7 cellular contexts compared by ENCODE assay signal in the genomic region with DNA sequence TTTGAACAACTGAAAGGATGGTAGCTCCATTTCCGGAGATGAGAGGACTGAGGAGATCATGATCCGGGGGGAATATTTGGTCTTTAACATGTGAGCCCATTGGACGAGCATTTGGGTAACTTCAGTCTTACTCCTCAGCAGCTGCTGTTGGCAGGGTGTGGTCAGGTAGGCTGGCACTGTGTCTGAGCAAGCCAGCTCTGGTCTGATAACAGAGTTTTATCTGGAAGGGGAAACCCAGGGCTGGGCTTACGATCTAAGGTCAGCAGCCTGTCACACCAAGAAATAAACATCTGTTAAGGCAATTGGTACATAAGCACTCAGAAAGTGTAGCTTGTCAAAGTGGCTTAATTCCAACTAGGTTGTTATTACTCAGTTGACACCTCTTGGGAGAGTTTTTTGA. TPM values are rescaled to one million over a fixed set of nuclear protein-coding genes. Genes with fewer than 3 reads are reported as not detected.
A peak's percentile ranks its signal among the peaks of the same experiment; 100 is the strongest.
DNase-seq lines count a peak whose midpoint lies in the region; ATAC-seq, FAIRE-seq and TF ChIP-seq lines count a peak whose summit lies in the region.
"Not testable (repeated sequence)": the region's sequence is repeated elsewhere in the genome, so short reads cannot be mapped to it uniquely, and the experiment has no call there.
"Had no signal": no experiment of that assay in that cellular context is flagged by ENCODE, and none has a peak within 500 bp of the region (broad histone marks: within the 10 kb centered on the region; RNA-seq: fewer than 3 reads in every experiment).

No MANE protein-coding gene starts in this region.

- not testable (repeated sequence) for H3K4me2 ChIP-seq in K562 (ENCODE audit: insufficient read depth, low read length)

- H3K27me3 ChIP-seq in K562 (ENCODE audit: control insufficient read depth in 2 of 2, insufficient read depth in 2 of 2, low read length in 2 of 2); body of pancreas; naive thymus-derived CD4-positive, alpha-beta T cell (ENCODE audit: control insufficient read depth in 2 of 2, insufficient read depth in 2 of 2, low read length in 2 of 2); pancreas: not testable (repeated sequence)

- not testable (repeated sequence) for H2AFZ ChIP-seq in K562 (ENCODE audit: low read depth, low read length)

- BruUV-seq in K562 (replicated peaks; lab: Mats Ljungman, UMichigan), result not testable (repeated sequence)

- not testable (repeated sequence) for TF ChIP-seq POLR2A in K562 (conservative IDR thresholded peaks at IDR 0.05); body of pancreas (IDR thresholded peaks at IDR 0.05)

- POLR2A ChIA-PET in K562 (lab: Yijun Ruan, JAX); naive thymus-derived CD4-positive, alpha-beta T cell (lab: Charles Lee): not testable (repeated sequence)

- H3K36me3 ChIP-seq in K562 (ENCODE audit: control insufficient read depth, insufficient read depth, low read length); body of pancreas (replicated peaks in 1 of 2; ENCODE audit: insufficient read depth in 1 of 2, low read depth in 2 of 2); mucosa of descending colon (ENCODE audit: low read depth); naive thymus-derived CD4-positive, alpha-beta T cell (ENCODE audit: control insufficient read depth in 2 of 3, insufficient read depth in 3 of 3, low read length in 3 of 3); pancreas: not testable (repeated sequence)

- not testable (repeated sequence) for H3K9me3 Mint-ChIP-seq in naive thymus-derived CD4-positive, alpha-beta T cell

- TF ChIP-seq RAD21 in K562 (CRISPR knock-in tag; conservative IDR thresholded peaks at IDR 0.05 in 1 of 2, IDR thresholded peaks at IDR 0.05 in 1 of 2), result not testable (repeated sequence)

- not testable (repeated sequence) for TF ChIP-seq CTCF in K562 (IDR thresholded peaks at IDR 0.05 in 2 of 3, conservative IDR thresholded peaks at IDR 0.05 in 1 of 3; ENCODE audit: insufficient read depth in 2 of 3, low read depth in 1 of 3, low read length in 3 of 3); body of pancreas (IDR thresholded peaks at IDR 0.05); mucosa of descending colon (IDR thresholded peaks at IDR 0.05); pancreas (IDR thresholded peaks at IDR 0.05)

- H3K27ac Mint-ChIP-seq in naive thymus-derived CD4-positive, alpha-beta T cell, result not testable (repeated sequence)

- not testable (repeated sequence) for H3K9me3 ChIP-seq in K562 (replicated peaks; ENCODE audit: control insufficient read depth, insufficient read depth, low read depth, low read length); body of pancreas; mucosa of descending colon; naive thymus-derived CD4-positive, alpha-beta T cell (ENCODE audit: control insufficient read depth in 2 of 3, low read length in 3 of 3); pancreas

- H3K9me1 ChIP-seq in K562 (ENCODE audit: control insufficient read depth, insufficient read depth, low read length), result not testable (repeated sequence)

- not testable (repeated sequence) for H3K79me2 ChIP-seq in K562 (ENCODE audit: control insufficient read depth, insufficient read depth, low read length)

- in situ Hi-C loops in K562 (cut with MboI), result not testable (repeated sequence)

- not testable (repeated sequence) for H3K4me1 ChIP-seq in K562 (replicated peaks in 1 of 2; ENCODE audit: control insufficient read depth in 2 of 2, insufficient read depth in 2 of 2, low read length in 2 of 2); body of pancreas; mucosa of descending colon (ENCODE audit: low read depth); naive thymus-derived CD4-positive, alpha-beta T cell (ENCODE audit: control insufficient read depth in 2 of 2, insufficient read depth in 2 of 2, low read length in 2 of 2); pancreas

- H3K4me3 ChIP-seq in K562; body of pancreas; mucosa of descending colon; naive thymus-derived CD4-positive, alpha-beta T cell (ENCODE audit: low read length); pancreas: not testable (repeated sequence)

- intact Hi-C loops in K562 (cut with micrococcal nuclease); body of pancreas (cut with DNase I); left colon (cut with DNase I, micrococcal nuclease); mucosa of descending colon (cut with DNase I, micrococcal nuclease); naive thymus-derived CD4-positive, alpha-beta T cell (cut with micrococcal nuclease); pancreas (cut with DNase I): not testable (repeated sequence)

- not testable (repeated sequence) for TF ChIP-seq EP300 in K562 (IDR thresholded peaks at IDR 0.05; ENCODE audit: low read length)

- not testable (repeated sequence) for H3K9ac ChIP-seq in K562 (ENCODE audit: insufficient read depth in 1 of 2, low read depth in 2 of 2, low read length in 2 of 2)

- DNase-seq in K562 (ENCODE audit: extremely low read depth in 1 of 4, low spot score in 3 of 4); body of pancreas; left colon; mucosa of descending colon; naive thymus-derived CD4-positive, alpha-beta T cell; pancreas: not testable (repeated sequence)

- H3K4me3 Mint-ChIP-seq in naive thymus-derived CD4-positive, alpha-beta T cell, result not testable (repeated sequence)

- not testable (repeated sequence) for H4K20me1 ChIP-seq in K562 (replicated peaks; ENCODE audit: control insufficient read depth, insufficient read depth, low read length)

- H3K36me3 Mint-ChIP-seq in naive thymus-derived CD4-positive, alpha-beta T cell, result not testable (repeated sequence)

- H3K27me3 Mint-ChIP-seq in naive thymus-derived CD4-positive, alpha-beta T cell, result not testable (repeated sequence)

- ATAC-seq in K562 (peak; percentile 22), body of pancreas (peak; percentile 60), left colon (peak; percentile 87), mucosa of descending colon (peak; percentile 89), pancreas (peak in 3 of 4 donors; percentile 74 to 80 (median 78))
- ATAC-seq in naive thymus-derived CD4-positive, alpha-beta T cell, result peak; percentile 29

- FAIRE-seq in K562 (lab: Jason Lieb, UNC); pancreas (lab: Jason Lieb, UNC): not testable (repeated sequence)

- no CpG with 5 or more reads among the region's 4 CpGs for WGBS in K562 (ENCODE audit: insufficient coverage, low coverage, missing lambda C conversion rate)
- no CpG with 5 or more reads among the region's 4 CpGs for WGBS in body of pancreas, 2 donors
- WGBS in pancreas, 2 donors, result 5% methylated on average over 1 of the region's 4 CpGs; no CpG with 5 or more reads in 1 of the 2 donors

- H3K27ac ChIP-seq in K562 (ENCODE audit: extremely low read depth, low read depth, low read length); body of pancreas; naive thymus-derived CD4-positive, alpha-beta T cell (ENCODE audit: low read depth, low read length); pancreas: not testable (repeated sequence)

- not testable (repeated sequence) for H3K4me1 Mint-ChIP-seq in naive thymus-derived CD4-positive, alpha-beta T cell

- CTCF ChIA-PET in K562 (lab: Yijun Ruan, JAX; ENCODE audit: low intra/inter-chr PET ratio); naive thymus-derived CD4-positive, alpha-beta T cell (lab: Charles Lee): not testable (repeated sequence)

RNA-seq across cellular contexts. Expression of gene NUTM2D, which starts 53.8 kb away (rescaled TPM):
- total RNA-seq in K562 (2011; cell fraction: chromatin; rRNA removed; ENCODE audit: low replicate concordance), result 6.2 and 11.2 TPM in 2 replicates
- total RNA-seq in K562 (2011; cell fraction: nucleolus; rRNA removed), result 9.0 and 9.3 TPM in 2 replicates
- total RNA-seq in K562 (2011; cell fraction: nucleoplasm; rRNA removed), result 5.9 and 7.6 TPM in 2 replicates
- total RNA-seq in K562 (2014; rRNA removed), result 5.1 and 5.3 TPM in 2 replicates
- total RNA-seq in K562 (2014; rRNA removed; fragmentation: Illumina TruSeq; extraction: Trizol), result 3.0 and 3.5 TPM in 2 replicates
- 5.3 and 5.6 TPM in 2 replicates for total RNA-seq in K562 (2015; rRNA removed; fragmentation: Illumina TruSeq; extraction: Trizol)
- total RNA-seq in K562 (2021), result 8.6 and 9.6 TPM in 2 replicates
- polyA plus RNA-seq in K562 (2011; rRNA removed), result 2.8 and 2.9 TPM in 2 replicates
- 2.2 and 5.4 TPM in 2 replicates for polyA plus RNA-seq in K562 (2011; cell fraction: cytosol; rRNA removed)
- polyA plus RNA-seq in K562 (2011; cell fraction: nucleus; rRNA removed), result 3.7 and 10.4 TPM in 2 replicates
- polyA plus RNA-seq in K562 (2012), result 7.6 and 12.5 TPM in 2 replicates
- 6.8 and 7.6 TPM in 2 replicates for polyA plus RNA-seq in K562 (2014; fragmentation: Illumina TruSeq; extraction: Trizol)
- under 1 TPM; 0.01 TPM for polyA plus RNA-seq in K562 (2014; fragmentation: Nextera tagmentation; extraction: Ambion mirVana)
- 5.4 and 6.4 TPM in 2 replicates for polyA plus RNA-seq in K562 (2014; rRNA removed)
- 2.6 and 5.0 TPM in 2 replicates for polyA minus RNA-seq in K562 (2011; rRNA and poly(A)+ RNA removed)
- polyA minus RNA-seq in K562 (2011; cell fraction: cytosol; rRNA and poly(A)+ RNA removed), result 4.6 and 5.0 TPM in 2 replicates
- polyA minus RNA-seq in K562 (2011; cell fraction: nucleus; rRNA and poly(A)+ RNA removed), result 2.0 and 3.0 TPM in 2 replicates
- total RNA-seq in body of pancreas, result 1 to 10 TPM; 1.3 to 6.5 TPM
- 1 to 10 TPM; 5.1 to 7.1 TPM for total RNA-seq in left colon
- total RNA-seq in mucosa of descending colon, result 1 to 10 TPM; 7.0 to 7.2 (median 7.1) TPM
- total RNA-seq in naive thymus-derived CD4-positive, alpha-beta T cell, result 1 to 10 TPM; 3.6 to 6.4 (median 4.0) TPM
- polyA plus RNA-seq in naive thymus-derived CD4-positive, alpha-beta T cell, result under 1 TPM; 0.14 to 0.18 TPM
- total RNA-seq in pancreas, result 1 to 10 TPM; 2.2 to 3.8 (median 2.7) TPM
- polyA plus RNA-seq in pancreas, result 10 to 100 TPM in 1 of 2 donors, 1 to 10 TPM in 1; 4.3 to 13.8 TPM
- polyA plus RNA-seq: CD8-positive, alpha-beta memory T cell had no signal

Comparison
In these comparisons a context has a peak if more than half of its experiments do, and no peak if none do; other contexts are left out.
1. ATAC-seq: peak in every context shown above with its lines; median percentile 89 in mucosa of descending colon; 87 in left colon; 78 in pancreas; 60 in body of pancreas; 29 in naive thymus-derived CD4-positive, alpha-beta T cell; 22 in K562.